ENCODE assay signal across 1 cellular context in the genomic region with DNA sequence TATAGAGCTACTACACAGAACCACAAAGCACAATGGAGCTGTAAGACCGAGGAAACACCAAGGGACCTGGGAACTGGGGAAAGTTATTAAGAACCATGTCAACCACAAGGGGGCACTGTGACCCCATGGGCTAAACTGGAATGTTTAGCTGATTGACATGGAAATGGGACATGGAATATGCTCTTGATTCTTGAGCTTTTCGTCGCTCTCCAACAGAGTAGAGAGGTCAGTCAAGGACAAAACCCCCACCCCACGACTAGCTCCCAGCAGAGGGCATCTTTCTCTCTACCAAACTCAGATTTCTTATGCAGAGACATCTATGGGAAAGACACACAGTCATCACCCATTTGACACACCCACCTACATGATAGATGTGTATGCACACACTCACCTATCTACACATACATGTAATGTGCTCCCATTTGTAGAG.
TF ChIP-seq lines count a peak whose summit lies in the region.

No MANE protein-coding gene starts in this region.

TF ChIP-seq in HepG2, 621 proteins besides CTCF, POLR2A, EP300 and RAD21 (continued from another document and continues in another):
- TF ChIP-seq NCOA1 (CRISPR knock-in tag; IDR thresholded peaks at IDR 0.05) (0 out of 2 replicates have a peak, but pooled peaks have one; percentile 53), YEATS4 (CRISPR knock-in tag; IDR thresholded peaks at IDR 0.05; ENCODE audit: borderline replicate concordance) (no peak), ZNF180 (CRISPR knock-in tag; IDR thresholded peaks at IDR 0.05; ENCODE audit: borderline replicate concordance, low read depth) (no peak), ZNF713 (CRISPR knock-in tag; IDR thresholded peaks at IDR 0.05) (0 out of 2 replicates have a peak, but pooled peaks have one; percentile 50), MIER3 (CRISPR knock-in tag; IDR thresholded peaks at IDR 0.05; ENCODE audit: borderline replicate concordance) (peak; percentile 57; the same call in 1 of the 2 replicates), TCF7 (IDR thresholded peaks at IDR 0.05; ENCODE audit: low read depth) (no peak), FIP1L1 (IDR thresholded peaks at IDR 0.05; ENCODE audit: borderline replicate concordance, insufficient read depth, low read depth, low read length) (no peak), ELF1 (CRISPR knock-in tag; IDR thresholded peaks at IDR 0.05) (peak; percentile 43; the same call in 1 of the 2 replicates), GLI4 (CRISPR knock-in tag; IDR thresholded peaks at IDR 0.05; ENCODE audit: borderline replicate concordance) (no peak), MEIS1 (CRISPR knock-in tag; IDR thresholded peaks at IDR 0.05; ENCODE audit: borderline replicate concordance) (peak; percentile 60; the same call in 1 of the 2 replicates), SOX13 (IDR thresholded peaks at IDR 0.05) (no peak), SOX13 (CRISPR knock-in tag; conservative IDR thresholded peaks at IDR 0.05 in 1 of 2, IDR thresholded peaks at IDR 0.05 in 1 of 2) (no peak; a peak in 1 of 4 replicates), ZNF24 (IDR thresholded peaks at IDR 0.05) (no peak), HOXA5 (CRISPR knock-in tag; IDR thresholded peaks at IDR 0.05) (peak; percentile 48; the same call in 1 of the 2 replicates), ZNF7 (CRISPR knock-in tag; IDR thresholded peaks at IDR 0.05) (no peak), KLF6 (CRISPR knock-in tag; IDR thresholded peaks at IDR 0.05) (peak; percentile 57; the same call in 1 of the 2 replicates), TGIF2 (CRISPR knock-in tag; IDR thresholded peaks at IDR 0.05) (0 out of 2 replicates have a peak, but pooled peaks have one; percentile 59), TRIM24 (CRISPR knock-in tag; IDR thresholded peaks at IDR 0.05) (no peak), ZMYM2 (CRISPR knock-in tag; IDR thresholded peaks at IDR 0.05) (no peak), TBX2 (CRISPR knock-in tag; IDR thresholded peaks at IDR 0.05; ENCODE audit: borderline replicate concordance) (0 out of 2 replicates have a peak, but pooled peaks have one; percentile 33), POGZ (CRISPR knock-in tag; IDR thresholded peaks at IDR 0.05) (no peak), ZFP62 (CRISPR knock-in tag; IDR thresholded peaks at IDR 0.05) (no peak), ZNF274 (CRISPR knock-in tag; IDR thresholded peaks at IDR 0.05) (no peak), SRF (IDR thresholded peaks at IDR 0.05; ENCODE audit: low read depth, low read length) (no peak), BCL6 (CRISPR knock-in tag; IDR thresholded peaks at IDR 0.05) (peak; percentile 54; the same call in 1 of the 2 replicates), STAT5B (CRISPR knock-in tag; IDR thresholded peaks at IDR 0.05) (no peak), JUND (CRISPR knock-in tag; IDR thresholded peaks at IDR 0.05) (no peak), DNMT3B (CRISPR knock-in tag; conservative IDR thresholded peaks at IDR 0.05) (no peak), ZNF790 (CRISPR knock-in tag; IDR thresholded peaks at IDR 0.05; ENCODE audit: borderline replicate concordance) (no peak), ZNF629 (CRISPR knock-in tag; conservative IDR thresholded peaks at IDR 0.05) (0 out of 2 replicates have a peak, but pooled peaks have one; percentile 15), SAP130 (CRISPR knock-in tag; IDR thresholded peaks at IDR 0.05; ENCODE audit: low read depth) (peak; percentile 79), HDAC2 (CRISPR knock-in tag; IDR thresholded peaks at IDR 0.05) (0 out of 2 replicates have a peak, but pooled peaks have one; percentile 27), CREB1 (IDR thresholded peaks at IDR 0.05) (0 out of 2 replicates have a peak, but pooled peaks have one; percentile 1), CREB1 (CRISPR knock-in tag; IDR thresholded peaks at IDR 0.05) (no peak), MED1 (CRISPR knock-in tag; IDR thresholded peaks at IDR 0.05) (peak; percentile 63), ASH2L (IDR thresholded peaks at IDR 0.05; ENCODE audit: insufficient read length, low read depth, low read length) (no peak)
- TF ChIP-seq, protein P1, sequence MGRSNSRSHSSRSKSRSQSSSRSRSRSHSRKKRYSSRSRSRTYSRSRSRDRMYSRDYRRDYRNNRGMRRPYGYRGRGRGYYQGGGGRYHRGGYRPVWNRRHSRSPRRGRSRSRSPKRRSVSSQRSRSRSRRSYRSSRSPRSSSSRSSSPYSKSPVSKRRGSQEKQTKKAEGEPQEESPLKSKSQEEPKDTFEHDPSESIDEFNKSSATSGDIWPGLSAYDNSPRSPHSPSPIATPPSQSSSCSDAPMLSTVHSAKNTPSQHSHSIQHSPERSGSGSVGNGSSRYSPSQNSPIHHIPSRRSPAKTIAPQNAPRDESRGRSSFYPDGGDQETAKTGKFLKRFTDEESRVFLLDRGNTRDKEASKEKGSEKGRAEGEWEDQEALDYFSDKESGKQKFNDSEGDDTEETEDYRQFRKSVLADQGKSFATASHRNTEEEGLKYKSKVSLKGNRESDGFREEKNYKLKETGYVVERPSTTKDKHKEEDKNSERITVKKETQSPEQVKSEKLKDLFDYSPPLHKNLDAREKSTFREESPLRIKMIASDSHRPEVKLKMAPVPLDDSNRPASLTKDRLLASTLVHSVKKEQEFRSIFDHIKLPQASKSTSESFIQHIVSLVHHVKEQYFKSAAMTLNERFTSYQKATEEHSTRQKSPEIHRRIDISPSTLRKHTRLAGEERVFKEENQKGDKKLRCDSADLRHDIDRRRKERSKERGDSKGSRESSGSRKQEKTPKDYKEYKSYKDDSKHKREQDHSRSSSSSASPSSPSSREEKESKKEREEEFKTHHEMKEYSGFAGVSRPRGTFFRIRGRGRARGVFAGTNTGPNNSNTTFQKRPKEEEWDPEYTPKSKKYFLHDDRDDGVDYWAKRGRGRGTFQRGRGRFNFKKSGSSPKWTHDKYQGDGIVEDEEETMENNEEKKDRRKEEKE (IDR thresholded peaks at IDR 0.05), result no peak
- TF ChIP-seq, protein P2, sequence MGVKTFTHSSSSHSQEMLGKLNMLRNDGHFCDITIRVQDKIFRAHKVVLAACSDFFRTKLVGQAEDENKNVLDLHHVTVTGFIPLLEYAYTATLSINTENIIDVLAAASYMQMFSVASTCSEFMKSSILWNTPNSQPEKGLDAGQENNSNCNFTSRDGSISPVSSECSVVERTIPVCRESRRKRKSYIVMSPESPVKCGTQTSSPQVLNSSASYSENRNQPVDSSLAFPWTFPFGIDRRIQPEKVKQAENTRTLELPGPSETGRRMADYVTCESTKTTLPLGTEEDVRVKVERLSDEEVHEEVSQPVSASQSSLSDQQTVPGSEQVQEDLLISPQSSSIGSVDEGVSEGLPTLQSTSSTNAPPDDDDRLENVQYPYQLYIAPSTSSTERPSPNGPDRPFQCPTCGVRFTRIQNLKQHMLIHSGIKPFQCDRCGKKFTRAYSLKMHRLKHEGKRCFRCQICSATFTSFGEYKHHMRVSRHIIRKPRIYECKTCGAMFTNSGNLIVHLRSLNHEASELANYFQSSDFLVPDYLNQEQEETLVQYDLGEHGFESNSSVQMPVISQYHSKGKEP (CRISPR knock-in tag; IDR thresholded peaks at IDR 0.05), result 0 out of 2 replicates have a peak, but pooled peaks have one; percentile 45
- TF ChIP-seq, protein P3, sequence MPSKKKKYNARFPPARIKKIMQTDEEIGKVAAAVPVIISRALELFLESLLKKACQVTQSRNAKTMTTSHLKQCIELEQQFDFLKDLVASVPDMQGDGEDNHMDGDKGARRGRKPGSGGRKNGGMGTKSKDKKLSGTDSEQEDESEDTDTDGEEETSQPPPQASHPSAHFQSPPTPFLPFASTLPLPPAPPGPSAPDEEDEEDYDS (CRISPR knock-in tag; IDR thresholded peaks at IDR 0.05), result peak; percentile 39; the same call in 1 of the 2 replicates
- TF ChIP-seq, protein P4, sequence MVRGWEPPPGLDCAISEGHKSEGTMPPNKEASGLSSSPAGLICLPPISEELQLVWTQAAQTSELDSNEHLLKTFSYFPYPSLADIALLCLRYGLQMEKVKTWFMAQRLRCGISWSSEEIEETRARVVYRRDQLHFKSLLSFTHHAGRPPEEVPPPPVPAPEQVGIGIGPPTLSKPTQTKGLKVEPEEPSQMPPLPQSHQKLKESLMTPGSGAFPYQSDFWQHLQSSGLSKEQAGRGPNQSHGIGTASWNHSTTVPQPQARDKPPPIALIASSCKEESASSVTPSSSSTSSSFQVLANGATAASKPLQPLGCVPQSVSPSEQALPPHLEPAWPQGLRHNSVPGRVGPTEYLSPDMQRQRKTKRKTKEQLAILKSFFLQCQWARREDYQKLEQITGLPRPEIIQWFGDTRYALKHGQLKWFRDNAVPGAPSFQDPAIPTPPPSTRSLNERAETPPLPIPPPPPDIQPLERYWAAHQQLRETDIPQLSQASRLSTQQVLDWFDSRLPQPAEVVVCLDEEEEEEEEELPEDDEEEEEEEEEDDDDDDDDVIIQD (CRISPR knock-in tag; IDR thresholded peaks at IDR 0.05; ENCODE audit: low read depth), result peak; percentile 78
- TF ChIP-seq, protein P5, sequence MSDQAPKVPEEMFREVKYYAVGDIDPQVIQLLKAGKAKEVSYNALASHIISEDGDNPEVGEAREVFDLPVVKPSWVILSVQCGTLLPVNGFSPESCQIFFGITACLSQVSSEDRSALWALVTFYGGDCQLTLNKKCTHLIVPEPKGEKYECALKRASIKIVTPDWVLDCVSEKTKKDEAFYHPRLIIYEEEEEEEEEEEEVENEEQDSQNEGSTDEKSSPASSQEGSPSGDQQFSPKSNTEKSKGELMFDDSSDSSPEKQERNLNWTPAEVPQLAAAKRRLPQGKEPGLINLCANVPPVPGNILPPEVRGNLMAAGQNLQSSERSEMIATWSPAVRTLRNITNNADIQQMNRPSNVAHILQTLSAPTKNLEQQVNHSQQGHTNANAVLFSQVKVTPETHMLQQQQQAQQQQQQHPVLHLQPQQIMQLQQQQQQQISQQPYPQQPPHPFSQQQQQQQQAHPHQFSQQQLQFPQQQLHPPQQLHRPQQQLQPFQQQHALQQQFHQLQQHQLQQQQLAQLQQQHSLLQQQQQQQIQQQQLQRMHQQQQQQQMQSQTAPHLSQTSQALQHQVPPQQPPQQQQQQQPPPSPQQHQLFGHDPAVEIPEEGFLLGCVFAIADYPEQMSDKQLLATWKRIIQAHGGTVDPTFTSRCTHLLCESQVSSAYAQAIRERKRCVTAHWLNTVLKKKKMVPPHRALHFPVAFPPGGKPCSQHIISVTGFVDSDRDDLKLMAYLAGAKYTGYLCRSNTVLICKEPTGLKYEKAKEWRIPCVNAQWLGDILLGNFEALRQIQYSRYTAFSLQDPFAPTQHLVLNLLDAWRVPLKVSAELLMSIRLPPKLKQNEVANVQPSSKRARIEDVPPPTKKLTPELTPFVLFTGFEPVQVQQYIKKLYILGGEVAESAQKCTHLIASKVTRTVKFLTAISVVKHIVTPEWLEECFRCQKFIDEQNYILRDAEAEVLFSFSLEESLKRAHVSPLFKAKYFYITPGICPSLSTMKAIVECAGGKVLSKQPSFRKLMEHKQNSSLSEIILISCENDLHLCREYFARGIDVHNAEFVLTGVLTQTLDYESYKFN (CRISPR knock-in tag; conservative IDR thresholded peaks at IDR 0.05), result 0 out of 2 replicates have a peak, but pooled peaks have one; percentile 14
- TF ChIP-seq, protein P6, sequence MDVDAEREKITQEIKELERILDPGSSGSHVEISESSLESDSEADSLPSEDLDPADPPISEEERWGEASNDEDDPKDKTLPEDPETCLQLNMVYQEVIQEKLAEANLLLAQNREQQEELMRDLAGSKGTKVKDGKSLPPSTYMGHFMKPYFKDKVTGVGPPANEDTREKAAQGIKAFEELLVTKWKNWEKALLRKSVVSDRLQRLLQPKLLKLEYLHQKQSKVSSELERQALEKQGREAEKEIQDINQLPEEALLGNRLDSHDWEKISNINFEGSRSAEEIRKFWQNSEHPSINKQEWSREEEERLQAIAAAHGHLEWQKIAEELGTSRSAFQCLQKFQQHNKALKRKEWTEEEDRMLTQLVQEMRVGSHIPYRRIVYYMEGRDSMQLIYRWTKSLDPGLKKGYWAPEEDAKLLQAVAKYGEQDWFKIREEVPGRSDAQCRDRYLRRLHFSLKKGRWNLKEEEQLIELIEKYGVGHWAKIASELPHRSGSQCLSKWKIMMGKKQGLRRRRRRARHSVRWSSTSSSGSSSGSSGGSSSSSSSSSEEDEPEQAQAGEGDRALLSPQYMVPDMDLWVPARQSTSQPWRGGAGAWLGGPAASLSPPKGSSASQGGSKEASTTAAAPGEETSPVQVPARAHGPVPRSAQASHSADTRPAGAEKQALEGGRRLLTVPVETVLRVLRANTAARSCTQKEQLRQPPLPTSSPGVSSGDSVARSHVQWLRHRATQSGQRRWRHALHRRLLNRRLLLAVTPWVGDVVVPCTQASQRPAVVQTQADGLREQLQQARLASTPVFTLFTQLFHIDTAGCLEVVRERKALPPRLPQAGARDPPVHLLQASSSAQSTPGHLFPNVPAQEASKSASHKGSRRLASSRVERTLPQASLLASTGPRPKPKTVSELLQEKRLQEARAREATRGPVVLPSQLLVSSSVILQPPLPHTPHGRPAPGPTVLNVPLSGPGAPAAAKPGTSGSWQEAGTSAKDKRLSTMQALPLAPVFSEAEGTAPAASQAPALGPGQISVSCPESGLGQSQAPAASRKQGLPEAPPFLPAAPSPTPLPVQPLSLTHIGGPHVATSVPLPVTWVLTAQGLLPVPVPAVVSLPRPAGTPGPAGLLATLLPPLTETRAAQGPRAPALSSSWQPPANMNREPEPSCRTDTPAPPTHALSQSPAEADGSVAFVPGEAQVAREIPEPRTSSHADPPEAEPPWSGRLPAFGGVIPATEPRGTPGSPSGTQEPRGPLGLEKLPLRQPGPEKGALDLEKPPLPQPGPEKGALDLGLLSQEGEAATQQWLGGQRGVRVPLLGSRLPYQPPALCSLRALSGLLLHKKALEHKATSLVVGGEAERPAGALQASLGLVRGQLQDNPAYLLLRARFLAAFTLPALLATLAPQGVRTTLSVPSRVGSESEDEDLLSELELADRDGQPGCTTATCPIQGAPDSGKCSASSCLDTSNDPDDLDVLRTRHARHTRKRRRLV (CRISPR knock-in tag; IDR thresholded peaks at IDR 0.05), result no peak
- TF ChIP-seq, protein P7, sequence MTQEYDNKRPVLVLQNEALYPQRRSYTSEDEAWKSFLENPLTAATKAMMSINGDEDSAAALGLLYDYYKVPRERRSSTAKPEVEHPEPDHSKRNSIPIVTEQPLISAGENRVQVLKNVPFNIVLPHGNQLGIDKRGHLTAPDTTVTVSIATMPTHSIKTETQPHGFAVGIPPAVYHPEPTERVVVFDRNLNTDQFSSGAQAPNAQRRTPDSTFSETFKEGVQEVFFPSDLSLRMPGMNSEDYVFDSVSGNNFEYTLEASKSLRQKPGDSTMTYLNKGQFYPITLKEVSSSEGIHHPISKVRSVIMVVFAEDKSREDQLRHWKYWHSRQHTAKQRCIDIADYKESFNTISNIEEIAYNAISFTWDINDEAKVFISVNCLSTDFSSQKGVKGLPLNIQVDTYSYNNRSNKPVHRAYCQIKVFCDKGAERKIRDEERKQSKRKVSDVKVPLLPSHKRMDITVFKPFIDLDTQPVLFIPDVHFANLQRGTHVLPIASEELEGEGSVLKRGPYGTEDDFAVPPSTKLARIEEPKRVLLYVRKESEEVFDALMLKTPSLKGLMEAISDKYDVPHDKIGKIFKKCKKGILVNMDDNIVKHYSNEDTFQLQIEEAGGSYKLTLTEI (CRISPR knock-in tag; conservative IDR thresholded peaks at IDR 0.05), result no peak
- TF ChIP-seq, protein P8, sequence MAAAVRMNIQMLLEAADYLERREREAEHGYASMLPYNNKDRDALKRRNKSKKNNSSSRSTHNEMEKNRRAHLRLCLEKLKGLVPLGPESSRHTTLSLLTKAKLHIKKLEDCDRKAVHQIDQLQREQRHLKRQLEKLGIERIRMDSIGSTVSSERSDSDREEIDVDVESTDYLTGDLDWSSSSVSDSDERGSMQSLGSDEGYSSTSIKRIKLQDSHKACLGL (CRISPR knock-in tag; IDR thresholded peaks at IDR 0.05), result no peak
- TF ChIP-seq, protein P9, sequence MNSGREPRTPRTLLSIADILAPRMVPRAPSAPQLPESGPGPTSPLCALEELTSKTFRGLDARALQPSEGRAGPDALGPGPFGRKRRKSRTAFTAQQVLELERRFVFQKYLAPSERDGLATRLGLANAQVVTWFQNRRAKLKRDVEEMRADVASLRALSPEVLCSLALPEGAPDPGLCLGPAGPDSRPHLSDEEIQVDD (CRISPR knock-in tag; IDR thresholded peaks at IDR 0.05; ENCODE audit: borderline replicate concordance), result no peak
